7 cellular contexts compared by ENCODE assay signal in genomic region chr1:25246600-25247023, GRCh38. TPM values are rescaled to one million over a fixed set of nuclear protein-coding genes. Genes with fewer than 3 reads are reported as not detected.
DNase-seq lines count a peak whose midpoint lies in the region; ATAC-seq, FAIRE-seq and TF ChIP-seq lines count a peak whose summit lies in the region.

No MANE protein-coding gene starts in this region.

- DNase-seq in activated B cell treated with CpG ODN at 0.5 μM for 24 hours (peak; percentile 26), epithelial cell of esophagus (ENCODE audit: low read depth) (peak; percentile 28), neural progenitor cell (ENCODE audit: low spot score) (peak; percentile 66), NCI-H187 (lab: John Stamatoyannopoulos, UW) (no peak), GM12892 (ENCODE audit: insufficient read length) (no peak)

- POLR2A ChIA-PET in activated B cell treated with CpG ODN at 0.5 μM for 24 hours (lab: Charles Lee): interaction anchor here (1.0 to 2.2 kb wide), 11 partner anchors 10 to 1421 kb away, joined by 3 to 86 read pairs (median 6); partner anchors contain the start of genes HMGCL, MACO1, RUNX3 and SYF2

- H3K27me3 Mint-ChIP-seq in activated B cell treated with CpG ODN at 0.5 μM for 24 hours (no peaks in the 10 kb centered on the region), neural progenitor cell (ENCODE audit: insufficient read depth, low read depth) (peaks cover 3% of the 10 kb centered on the region)

- peak overlapping the region; percentile 96 for H3K4me2 ChIP-seq in neural progenitor cell

- H3K36me3 Mint-ChIP-seq in activated B cell treated with CpG ODN at 0.5 μM for 24 hours (ENCODE audit: low read depth) (peaks cover 56% of the 10 kb centered on the region), neural progenitor cell (peaks cover 10% of the 10 kb centered on the region)

- H3K4me3 Mint-ChIP-seq in activated B cell treated with CpG ODN at 0.5 μM for 24 hours (peak overlapping the region; percentile 97), neural progenitor cell (peak overlapping the region; percentile 97)

- H3K79me2 ChIP-seq in neural progenitor cell (ENCODE audit: low read depth): peaks cover 36% of the 10 kb centered on the region

- H3K9ac ChIP-seq in neural progenitor cell: peak overlapping the region; percentile 58

- peaks cover 12% of the 10 kb centered on the region for H3K36me3 ChIP-seq in neural progenitor cell

- ATAC-seq in GM18502 (IDR thresholded peaks at IDR 0.05; ENCODE audit: poor library complexity, unreplicated experiment): peak; percentile 17
- ATAC-seq in HG02943 (IDR thresholded peaks at IDR 0.05; ENCODE audit: low read depth, unreplicated experiment): peak; percentile 12
- ATAC-seq in activated B cell treated with CpG ODN at 0.5 μM for 24 hours (ENCODE audit: low read depth): no peak

- H3K27ac ChIP-seq in neural progenitor cell: peak overlapping the region; percentile 85

- H2AFZ ChIP-seq in neural progenitor cell (replicated peaks): peak overlapping the region; percentile 6

- peaks cover 47% of the 10 kb centered on the region for H3K4me1 Mint-ChIP-seq in activated B cell treated with CpG ODN at 0.5 μM for 24 hours
- H3K4me1 Mint-ChIP-seq in neural progenitor cell: peaks cover 25% of the 10 kb centered on the region

- intact Hi-C loops in activated B cell treated with CpG ODN at 0.5 μM for 24 hours (cut with micrococcal nuclease): loop anchor here (1.0 to 10.0 kb wide), 7 partner anchors 7 to 832 kb away; partner anchors contain the start of genes MACO1, NIPAL3, STPG1 and SYF2

- peaks cover 24% of the 10 kb centered on the region for H4K20me1 ChIP-seq in neural progenitor cell (ENCODE audit: low read depth)

- H3K27me3 ChIP-seq in neural progenitor cell: no peaks in the 10 kb centered on the region

- TF ChIP-seq POLR2A in GM12892 (IDR thresholded peaks at IDR 0.05; ENCODE audit: low read depth, low read length): no peak

- FAIRE-seq in GM12892 (lab: Jason Lieb, UNC): no peak

- CTCF ChIA-PET in activated B cell treated with CpG ODN at 0.5 μM for 24 hours (lab: Charles Lee): interaction anchor here (1.8 kb wide), 1 partner anchor 14 kb away, joined by 6 read pairs; the partner anchor contains the start of gene SYF2

- H3K4me3 ChIP-seq in epithelial cell of esophagus (ENCODE audit: low read length): peak overlapping the region; percentile 100
- H3K4me3 ChIP-seq in neural progenitor cell: peak overlapping the region; percentile 89

- no peaks in the 10 kb centered on the region for H3K9me3 ChIP-seq in neural progenitor cell (ENCODE audit: low read depth)

- H3K4me1 ChIP-seq in neural progenitor cell: no peaks in the 10 kb centered on the region

- TF ChIP-seq CTCF in activated B cell treated with CpG ODN at 0.5 μM for 24 hours (IDR thresholded peaks at IDR 0.05): no peak
- TF ChIP-seq CTCF in epithelial cell of esophagus (IDR thresholded peaks at IDR 0.05; ENCODE audit: insufficient read depth, low read depth, low read length, missing control alignments): no peak
- TF ChIP-seq CTCF in neural progenitor cell (IDR thresholded peaks at IDR 0.05): peak; percentile 8

- H3K27ac Mint-ChIP-seq in activated B cell treated with CpG ODN at 0.5 μM for 24 hours (peak overlapping the region; percentile 99), neural progenitor cell (peak overlapping the region; percentile 46)

- H3K9me3 Mint-ChIP-seq in activated B cell treated with CpG ODN at 0.5 μM for 24 hours (no peaks in the 10 kb centered on the region), neural progenitor cell (no peaks in the 10 kb centered on the region)

- H3F3A ChIP-seq in neural progenitor cell (ENCODE audit: low read depth): peaks cover 47% of the 10 kb centered on the region

RNA-seq across cellular contexts. Expression of gene RSRP1, which starts 0.6 kb away (rescaled TPM):
- total RNA-seq in activated B cell treated with CpG ODN at 0.5 μM for 24 hours (179 and 222 TPM in 2 replicates), neural progenitor cell (ENCODE audit: low replicate concordance) (102 and 131 TPM in 2 replicates)
- 136 TPM for polyA plus RNA-seq in GM12892 (2012; ENCODE audit: missing spikeins)

RNA-seq across cellular contexts. Expression of gene SYF2, which starts 14.3 kb away (rescaled TPM):
- 51.1 and 53.9 TPM in 2 replicates for total RNA-seq in activated B cell treated with CpG ODN at 0.5 μM for 24 hours
- 62.5 and 114 TPM in 2 replicates for total RNA-seq in neural progenitor cell (ENCODE audit: low replicate concordance)
- 46.1 TPM for polyA plus RNA-seq in GM12892 (2012; ENCODE audit: missing spikeins)

RNA-seq across cellular contexts. Expression of gene RHD, which starts 25.7 kb away (rescaled TPM):
- not detected in 2 replicates for total RNA-seq in activated B cell treated with CpG ODN at 0.5 μM for 24 hours
- total RNA-seq in neural progenitor cell (ENCODE audit: low replicate concordance): not detected in 2 replicates
- 0.78 TPM for polyA plus RNA-seq in GM12892 (2012; ENCODE audit: missing spikeins)

Comparison
In these comparisons a context has a peak if more than half of its experiments do, and no peak if none do; other contexts are left out.
1. DNase-seq: peak in activated B cell treated with CpG ODN at 0.5 μM for 24 hours (single experiment), epithelial cell of esophagus (single experiment) and neural progenitor cell (single experiment); none in NCI-H187 (0 of 2) and GM12892 (single experiment).